In genomic region chr1:9561429-9561828, GRCh38 we compare ENCODE assay signal across 8 cellular contexts. TPM values are rescaled to one million over a fixed set of nuclear protein-coding genes. Genes with fewer than 3 reads are reported as not detected.
A peak's percentile ranks its signal among the peaks of the same experiment; 100 is the strongest.
DNase-seq lines count a peak whose midpoint lies in the region; ATAC-seq and TF ChIP-seq lines count a peak whose summit lies in the region.

No MANE protein-coding gene starts in this region.

- H3K4me3 ChIP-seq in HEK293 (ENCODE audit: low read depth, low read length): no peak overlapping the region
- H3K4me3 ChIP-seq in choroid plexus epithelial cell (ENCODE audit: low read depth, low read length): no peak overlapping the region
- no peak overlapping the region for H3K4me3 ChIP-seq in mesendoderm (ENCODE audit: low read length)

- H2BK120ac ChIP-seq in mesendoderm (ENCODE audit: low read depth, low read length): no peak overlapping the region

- no peak overlapping the region for H4K5ac ChIP-seq in mesendoderm (ENCODE audit: low read length)

- H3K36me3 ChIP-seq in HEK293 (ENCODE audit: control insufficient read depth in 2 of 2, insufficient read depth in 1 of 2, low read length in 2 of 2): peaks cover 3 to 33% of the 10 kb centered on the region in 2 experiments; a peak in 2 of 3 replicates
- H3K36me3 ChIP-seq in mesendoderm (ENCODE audit: control insufficient read depth, insufficient read depth, low read length): peaks cover 2% of the 10 kb centered on the region

- no peak overlapping the region for H3K4me2 ChIP-seq in mesendoderm (ENCODE audit: low read length)

- H3K79me1 ChIP-seq in mesendoderm (ENCODE audit: low read length): no peaks in the 10 kb centered on the region

- H3K56ac ChIP-seq in mesendoderm (ENCODE audit: low read length): no peak overlapping the region

- H3K79me2 ChIP-seq in mesendoderm (ENCODE audit: control insufficient read depth, insufficient read depth, low read length): no peaks in the 10 kb centered on the region

- H3K9me3 ChIP-seq in HEK293 (ENCODE audit: control insufficient read depth, insufficient read depth, low read depth, low read length): no peaks in the 10 kb centered on the region

- H3K9ac ChIP-seq in mesendoderm (ENCODE audit: low read length): no peak overlapping the region

- no peak overlapping the region for H3K4ac ChIP-seq in mesendoderm (ENCODE audit: low read depth, low read length)

- no peak overlapping the region for H2AK5ac ChIP-seq in mesendoderm (ENCODE audit: low read length)

- POLR2A ChIA-PET in HEK293 (lab: Yijun Ruan, JAX): interaction anchor here (0.7 to 1.1 kb wide), 2 partner anchors 20 to 22 kb away, joined by 3 to 8 read pairs; partner anchors contain the start of gene SLC25A33

- no peak overlapping the region for H3K23ac ChIP-seq in mesendoderm (ENCODE audit: low read length)

- no peak overlapping the region for H3K18ac ChIP-seq in mesendoderm (ENCODE audit: low read length)

- no peak for TF ChIP-seq CTCF in HEK293 (tag by site-specific recombination; IDR thresholded peaks at IDR 0.05)
- TF ChIP-seq CTCF in choroid plexus epithelial cell (conservative IDR thresholded peaks at IDR 0.05; ENCODE audit: low read depth, low read length): no peak

- H3K4me1 ChIP-seq in HEK293 (ENCODE audit: control insufficient read depth, insufficient read depth, low read length) (peaks cover 4% of the 10 kb centered on the region; the same call in 1 of the 2 replicates), mesendoderm (ENCODE audit: control insufficient read depth, low read depth, low read length) (peaks cover 6% of the 10 kb centered on the region)

- no peak for ATAC-seq in HG02678 (IDR thresholded peaks at IDR 0.05; ENCODE audit: unreplicated experiment)

- DNase-seq in NCI-H510A treated with DMSO at 0.1 percent for 48 hours (lab: John Stamatoyannopoulos, UW): peak; percentile 99
- peak; percentile 98 for DNase-seq in choroid plexus epithelial cell (ENCODE audit: low read depth)
- peak; percentile 35 for DNase-seq in mesendoderm
- no peak for DNase-seq in activated CD4-positive, alpha-beta T cell treated with anti-CD3 and anti-CD28 coated beads, Interleukin-2, amount 50 U/mL, for 1 hour
- DNase-seq in GDM1 (lab: John Stamatoyannopoulos, UW): no peak
- no peak for DNase-seq in NCI-H1930 (lab: John Stamatoyannopoulos, UW)

- H2BK15ac ChIP-seq in mesendoderm (replicated peaks; ENCODE audit: low read depth): no peak overlapping the region

- CTCF ChIA-PET in HEK293 (lab: Yijun Ruan, JAX): interaction anchor here (1.5 kb wide), 1 partner anchor 15 kb away, joined by 3 read pairs; no protein-coding TSS in a partner anchor

- no peak overlapping the region for H4K8ac ChIP-seq in mesendoderm (ENCODE audit: low read depth, low read length)

- no peaks in the 10 kb centered on the region for H3K27me3 ChIP-seq in mesendoderm (ENCODE audit: insufficient read depth, low read length, poor library complexity)

- no peak overlapping the region for H2BK5ac ChIP-seq in mesendoderm (ENCODE audit: low read length)

- H3K27ac ChIP-seq in HEK293 (ENCODE audit: extremely low read depth, low read depth, low read length) (peak overlapping the region; percentile 35), mesendoderm (ENCODE audit: low read depth, low read length) (no peak overlapping the region)

- no CpG with 5 or more reads among the region's 3 CpGs for WGBS in mesendoderm (ENCODE audit: extremely low coverage, insufficient coverage, low lambda C conversion rate)

TF ChIP-seq in HEK293, 187 proteins besides CTCF, POLR2A, EP300 and RAD21 (continues in another document):
- TF ChIP-seq ZNF280C (tag by site-specific recombination; IDR thresholded peaks at IDR 0.05): no peak
- no peak for TF ChIP-seq OVOL3 (tag by site-specific recombination; IDR thresholded peaks at IDR 0.05)
- TF ChIP-seq ZNF184 (tag by site-specific recombination; IDR thresholded peaks at IDR 0.05): peak; percentile 90
- no peak for TF ChIP-seq SP3 (tag by site-specific recombination; IDR thresholded peaks at IDR 0.05)
- no peak for TF ChIP-seq ZNF513 (tag by site-specific recombination; IDR thresholded peaks at IDR 0.05)
- no peak; the same call in 1 of the 2 replicates for TF ChIP-seq TRIM28 (IDR thresholded peaks at IDR 0.05; ENCODE audit: borderline replicate concordance, low read length)
- no peak for TF ChIP-seq ZNF830 (tag by site-specific recombination; IDR thresholded peaks at IDR 0.05; ENCODE audit: low read depth)
- TF ChIP-seq ZBTB8A (tag by site-specific recombination; IDR thresholded peaks at IDR 0.05): 0 out of 2 replicates have a peak, but pooled peaks have one; percentile 21
- TF ChIP-seq PRDM6 (tag by site-specific recombination; IDR thresholded peaks at IDR 0.05): peak; percentile 71; the same call in 1 of the 2 replicates
- no peak for TF ChIP-seq YY2 (tag by site-specific recombination; IDR thresholded peaks at IDR 0.05)
- TF ChIP-seq, protein P1, sequence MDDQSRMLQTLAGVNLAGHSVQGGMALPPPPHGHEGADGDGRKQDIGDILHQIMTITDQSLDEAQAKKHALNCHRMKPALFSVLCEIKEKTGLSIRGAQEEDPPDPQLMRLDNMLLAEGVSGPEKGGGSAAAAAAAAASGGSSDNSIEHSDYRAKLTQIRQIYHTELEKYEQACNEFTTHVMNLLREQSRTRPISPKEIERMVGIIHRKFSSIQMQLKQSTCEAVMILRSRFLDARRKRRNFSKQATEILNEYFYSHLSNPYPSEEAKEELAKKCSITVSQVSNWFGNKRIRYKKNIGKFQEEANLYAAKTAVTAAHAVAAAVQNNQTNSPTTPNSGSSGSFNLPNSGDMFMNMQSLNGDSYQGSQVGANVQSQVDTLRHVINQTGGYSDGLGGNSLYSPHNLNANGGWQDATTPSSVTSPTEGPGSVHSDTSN (CRISPR knock-in tag; IDR thresholded peaks at IDR 0.05): no peak
- no peak for TF ChIP-seq ZNF292 (tag by site-specific recombination; IDR thresholded peaks at IDR 0.05; ENCODE audit: borderline replicate concordance, low read depth)
- TF ChIP-seq ZNF202 (tag by site-specific recombination; IDR thresholded peaks at IDR 0.05; ENCODE audit: borderline replicate concordance): no peak
- no peak for TF ChIP-seq ZNF239 (tag by site-specific recombination; IDR thresholded peaks at IDR 0.05)
- TF ChIP-seq ZNF133 (tag by site-specific recombination; IDR thresholded peaks at IDR 0.05): no peak
- TF ChIP-seq ZSCAN30 (tag by site-specific recombination; IDR thresholded peaks at IDR 0.05): no peak
- no peak for TF ChIP-seq ZBTB21 (tag by site-specific recombination; IDR thresholded peaks at IDR 0.05)
- TF ChIP-seq ZNF221 (tag by site-specific recombination; IDR thresholded peaks at IDR 0.05; ENCODE audit: borderline replicate concordance): no peak
- TF ChIP-seq, protein P2, sequence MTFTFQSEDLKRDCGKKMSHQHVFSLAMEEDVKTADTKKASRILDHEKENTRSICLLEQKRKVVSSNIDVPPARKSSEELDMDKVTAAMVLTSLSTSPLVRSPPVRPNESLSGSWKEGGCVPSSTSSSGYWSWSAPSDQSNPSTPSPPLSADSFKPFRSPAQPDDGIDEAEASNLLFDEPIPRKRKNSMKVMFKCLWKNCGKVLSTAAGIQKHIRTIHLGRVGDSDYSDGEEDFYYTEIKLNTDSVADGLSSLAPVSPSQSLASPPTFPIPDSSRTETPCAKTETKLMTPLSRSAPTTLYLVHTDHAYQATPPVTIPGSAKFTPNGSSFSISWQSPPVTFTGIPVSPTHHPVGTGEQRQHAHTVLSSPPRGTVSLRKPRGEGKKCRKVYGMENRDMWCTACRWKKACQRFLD (tag by site-specific recombination; IDR thresholded peaks at IDR 0.05): no peak

RNA-seq across cellular contexts. Expression of gene SLC25A33, which starts 22.2 kb away (rescaled TPM):
- polyA plus RNA-seq in mesendoderm (2013, experiment 1 of 2): 13.1 TPM
- polyA plus RNA-seq in mesendoderm (2013, experiment 2 of 2): 13.0 TPM

RNA-seq across cellular contexts. Expression of gene TMEM201, which starts 27.3 kb away (rescaled TPM):
- polyA plus RNA-seq in mesendoderm (2013, experiment 1 of 2): 16.6 TPM
- 16.0 TPM for polyA plus RNA-seq in mesendoderm (2013, experiment 2 of 2)

Comparison
In these comparisons a context has a peak if more than half of its experiments do, and no peak if none do; other contexts are left out.
1. DNase-seq: peak in NCI-H510A treated with DMSO at 0.1 percent for 48 hours (single experiment), choroid plexus epithelial cell (single experiment) and mesendoderm (single experiment); none in activated CD4-positive, alpha-beta T cell treated with anti-CD3 and anti-CD28 coated beads, Interleukin-2, amount 50 U/mL, for 1 hour (single experiment), GDM1 (single experiment) and NCI-H1930 (0 of 2).